Comparison of ENCODE assay signal across 12 cellular contexts in the genomic region with DNA sequence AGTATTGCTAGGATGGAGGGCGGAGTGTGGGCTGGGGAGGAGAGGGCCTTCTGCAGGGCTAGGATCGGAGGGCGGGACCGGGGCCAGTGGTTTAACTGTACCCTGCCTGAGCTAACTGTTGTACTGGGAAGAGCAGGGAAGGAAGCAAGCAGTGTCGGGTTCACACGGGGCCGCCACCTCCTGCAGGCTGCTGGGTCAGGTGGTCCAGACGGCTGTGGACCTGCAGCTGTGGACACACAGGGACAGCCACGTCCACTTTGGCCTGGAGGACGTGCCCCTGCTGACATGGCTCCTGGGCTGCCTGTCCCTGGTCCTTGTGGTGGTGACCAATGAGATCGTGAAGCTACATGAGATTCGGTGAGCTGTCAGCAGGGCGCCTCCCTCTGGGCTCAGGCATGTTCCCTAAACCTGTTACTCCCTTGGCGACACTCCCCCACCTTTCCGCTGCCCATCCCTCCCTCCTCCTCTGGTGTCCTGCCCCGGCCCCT. TPM values are rescaled to one million over a fixed set of nuclear protein-coding genes. Genes with fewer than 3 reads are reported as not detected.
DNase-seq lines count a peak whose midpoint lies in the region; ATAC-seq and TF ChIP-seq lines count a peak whose summit lies in the region.
"Had no signal": no experiment of that assay in that cellular context is flagged by ENCODE, and none has a peak within 500 bp of the region (broad histone marks: within the 10 kb centered on the region; RNA-seq: fewer than 3 reads in every experiment).

No MANE protein-coding gene starts in this region.

- no peak overlapping the region for H3K56ac ChIP-seq in H9 (ENCODE audit: insufficient read length, low read depth, low read length)

- H3K4ac ChIP-seq in H9 (ENCODE audit: low read depth, low read length) (no peak overlapping the region), mesenchymal stem cell (ENCODE audit: low read depth in 1 of 2, low read length in 2 of 2) (no peak overlapping the region)

- no CpG with 5 or more reads among the region's 16 CpGs for WGBS in H9 (ENCODE audit: extremely low coverage, insufficient read length, low lambda C conversion rate)
- 83% methylated on average over 16 of the region's 16 CpGs for WGBS in mesenchymal stem cell

- no peaks in the 10 kb centered on the region for H3K23me2 ChIP-seq in H9 (ENCODE audit: insufficient read length, low read depth, low read length, poor library complexity, severe bottlenecking)

- H3K36me3 ChIP-seq in mesenchymal stem cell (ENCODE audit: control insufficient read depth in 1 of 2, insufficient read depth in 2 of 2, low read depth in 1 of 2, low read length in 2 of 2) = peaks cover 63 to 97% of the 10 kb centered on the region in 2 experiments

- H3K4me2 ChIP-seq in H9 (ENCODE audit: insufficient read depth, insufficient read length, low read length) = no peak overlapping the region
- no peak overlapping the region for H3K4me2 ChIP-seq in mesenchymal stem cell (ENCODE audit: low read length, poor library complexity, severe bottlenecking)

- H3K23ac ChIP-seq in H9 (ENCODE audit: insufficient read length, low read depth, low read length) (no peak overlapping the region), mesenchymal stem cell (ENCODE audit: low read length in 2 of 2) (no peak overlapping the region)

- no peak overlapping the region for H2BK15ac ChIP-seq in H9 (ENCODE audit: low read depth, low read length)
- no peak overlapping the region for H2BK15ac ChIP-seq in mesenchymal stem cell (ENCODE audit: low read depth, poor library complexity, severe bottlenecking)

- no peak; the same call in 2 of the 3 replicates for TF ChIP-seq CTCF in H9 (conservative IDR thresholded peaks at IDR 0.05)

- H3K4me3 Mint-ChIP-seq in H9 = no peak overlapping the region
- H3K4me3 Mint-ChIP-seq: CD4-positive, alpha-beta memory T cell had no signal

- no peak overlapping the region for H2BK5ac ChIP-seq in H9 (ENCODE audit: insufficient read length, low read length)
- no peak overlapping the region for H2BK5ac ChIP-seq in mesenchymal stem cell (ENCODE audit: low read depth, low read length, poor library complexity, severe bottlenecking)

- H3K18ac ChIP-seq in H9 (ENCODE audit: insufficient read length, low read depth, low read length) (no peak overlapping the region), mesenchymal stem cell (ENCODE audit: low read depth in 1 of 2, low read length in 2 of 2) (no peak overlapping the region)

- H3K27me3 Mint-ChIP-seq in H9 (ENCODE audit: low read depth) = no peaks in the 10 kb centered on the region; the same call in 1 of the 2 replicates
- H3K27me3 Mint-ChIP-seq: CD4-positive, alpha-beta memory T cell had no signal

- no peaks in the 10 kb centered on the region for H4K20me1 ChIP-seq in H9 (ENCODE audit: control insufficient read depth, insufficient read depth, insufficient read length)

- no peak overlapping the region for H2BK120ac ChIP-seq in H9 (ENCODE audit: low read depth, low read length, poor library complexity, severe bottlenecking)
- H2BK120ac ChIP-seq in mesenchymal stem cell (ENCODE audit: low read depth, low read length) = no peak overlapping the region

- H2AFZ ChIP-seq in H9 (ENCODE audit: low read length) = no peak overlapping the region
- no peak overlapping the region for H2AFZ ChIP-seq in mesenchymal stem cell (ENCODE audit: low read depth, low read length)

- H3K4me1 ChIP-seq in H9 (ENCODE audit: insufficient read depth, low read length) (no peaks in the 10 kb centered on the region), mesenchymal stem cell (ENCODE audit: control insufficient read depth, insufficient read depth, low read depth, low read length) (peaks cover 5% of the 10 kb centered on the region)

- no peak overlapping the region for H4K5ac ChIP-seq in H9 (ENCODE audit: insufficient read length, low read depth, low read length)

- H3K36me3 Mint-ChIP-seq in H9 (ENCODE audit: insufficient read depth in 1 of 3, low read depth in 3 of 3) = peaks cover 0 to 47% (median 38%) of the 10 kb centered on the region in 3 experiments; a peak in 5 of 7 replicates

- no peak overlapping the region for H3T11ph ChIP-seq in H9 (ENCODE audit: low read length)

- H3K9me3 Mint-ChIP-seq in H9 = no peaks in the 10 kb centered on the region
- H3K9me3 Mint-ChIP-seq: CD4-positive, alpha-beta memory T cell had no signal

- H3K9me3 ChIP-seq in H9 (ENCODE audit: control insufficient read depth, low read depth, low read length) (no peaks in the 10 kb centered on the region), mesenchymal stem cell (ENCODE audit: control insufficient read depth, low read length) (no peaks in the 10 kb centered on the region)

- no peak overlapping the region for H3K9ac ChIP-seq in H9 (ENCODE audit: extremely low read depth, insufficient read length, low read length)
- H3K9ac ChIP-seq in mesenchymal stem cell (ENCODE audit: low read length) = no peak overlapping the region

- H3K14ac ChIP-seq in H9 (ENCODE audit: insufficient read depth, low read length) = no peak overlapping the region
- H3K14ac ChIP-seq in mesenchymal stem cell (ENCODE audit: low read length in 2 of 2) = no peak overlapping the region

- H3K27ac Mint-ChIP-seq in H9 = peak overlapping the region; percentile 34 to 72 (median 40); a peak in 3 of 7 replicates

- H3K27me3 ChIP-seq in H9 (ENCODE audit: insufficient read depth, low read length) (no peaks in the 10 kb centered on the region), mesenchymal stem cell (ENCODE audit: control insufficient read depth in 1 of 2, insufficient read depth in 1 of 2, low read length in 2 of 2) (no peaks in the 10 kb centered on the region)

- no peaks in the 10 kb centered on the region for H3K79me2 ChIP-seq in H9 (ENCODE audit: insufficient read depth, low read length)

- no peak overlapping the region for H2AK5ac ChIP-seq in H9 (ENCODE audit: insufficient read length, low read length)
- H2AK5ac ChIP-seq in mesenchymal stem cell (ENCODE audit: low read length, severe bottlenecking) = no peak overlapping the region

- H3K79me1 ChIP-seq in H9 (ENCODE audit: insufficient read depth, low read depth, low read length, poor library complexity, severe bottlenecking) = no peaks in the 10 kb centered on the region
- H3K79me1 ChIP-seq in mesenchymal stem cell (replicated peaks; ENCODE audit: low read length, poor library complexity, severe bottlenecking) = no peaks in the 10 kb centered on the region

- no peak overlapping the region for H3K4me3 ChIP-seq in mesenchymal stem cell (ENCODE audit: insufficient read depth in 1 of 2, low read depth in 1 of 2, low read length in 2 of 2)

- H4K91ac ChIP-seq in H9 (ENCODE audit: insufficient read length, low read depth, low read length) (no peak overlapping the region), mesenchymal stem cell (ENCODE audit: low read length) (no peak overlapping the region)

- peak; percentile 64 for DNase-seq in H9
- DNase-seq in myocyte (ENCODE audit: low read depth) = peak; percentile 55
- DNase-seq in mesenchymal stem cell = no peak
- DNase-seq in superior temporal gyrus (ENCODE audit: extremely low spot score) = no peak
- DNase-seq: activated T-cell treated with anti-CD3 and anti-CD28 coated beads, Interleukin-2, amount 50 U/mL, for 48 hours; CD4-positive, alpha-beta memory T cell; NCI-H2081; stimulated activated CD8-positive, alpha-beta memory T cell treated with anti-CD3 and anti-CD28 coated beads, Interleukin-4, amount 100 ng/mL, for 48 hours had no signal

- H3K4me1 Mint-ChIP-seq in H9 = no peaks in the 10 kb centered on the region
- H3K4me1 Mint-ChIP-seq: CD4-positive, alpha-beta memory T cell had no signal

- H2BK20ac ChIP-seq in H9 (ENCODE audit: low read depth, low read length, poor library complexity, severe bottlenecking) = no peak overlapping the region

- no peak for ATAC-seq in HG03025 (IDR thresholded peaks at IDR 0.05; ENCODE audit: low FRiP score, unreplicated experiment)

- H4K8ac ChIP-seq in H9 (replicated peaks; ENCODE audit: insufficient read length, low read depth, low read length) = no peak overlapping the region
- no peak overlapping the region for H4K8ac ChIP-seq in mesenchymal stem cell (ENCODE audit: low read length)

- H2BK12ac ChIP-seq in H9 (ENCODE audit: insufficient read length, low read depth, low read length) = no peak overlapping the region
- H2BK12ac ChIP-seq in mesenchymal stem cell (ENCODE audit: low read length in 2 of 2) = no peak overlapping the region

- H3K27ac ChIP-seq in H9 (ENCODE audit: insufficient read length, low read depth, low read length) = no peak overlapping the region
- H3K27ac ChIP-seq in angular gyrus (ENCODE audit: low read depth, low read length) = peak overlapping the region; percentile 55
- no peak overlapping the region for H3K27ac ChIP-seq in mesenchymal stem cell (ENCODE audit: low read length, poor library complexity, severe bottlenecking)
- H3K27ac ChIP-seq: VCaP had no signal

RNA-seq across cellular contexts. Expression of gene CASKIN2, which starts 16.6 kb away (rescaled TPM):
- 35.2 and 37.0 TPM in 2 replicates for total RNA-seq in H9 (2021)
- 14.4 and 16.9 TPM in 2 replicates for total RNA-seq in myocyte
- polyA plus RNA-seq in myocyte (2012) = 13.5 TPM
- 6.3 TPM for polyA plus RNA-seq in mesenchymal stem cell (2013, experiment 1 of 2)
- 6.1 TPM for polyA plus RNA-seq in mesenchymal stem cell (2013, experiment 2 of 2)
- polyA plus RNA-seq: CD4-positive, alpha-beta memory T cell had no signal

RNA-seq across cellular contexts. Expression of gene TSEN54, which starts 17.6 kb away (rescaled TPM):
- total RNA-seq in H9 (2021) = 44.5 and 45.5 TPM in 2 replicates
- total RNA-seq in myocyte = 28.2 and 44.4 TPM in 2 replicates
- 19.9 TPM for polyA plus RNA-seq in myocyte (2012)
- polyA plus RNA-seq in mesenchymal stem cell (2013, experiment 1 of 2) = 8.4 TPM
- polyA plus RNA-seq in mesenchymal stem cell (2013, experiment 2 of 2) = 9.2 TPM

RNA-seq across cellular contexts. Expression of gene LLGL2, which starts 26.7 kb away (rescaled TPM):
- 85.9 and 90.4 TPM in 2 replicates for total RNA-seq in H9 (2021)
- 0.68 and 0.75 TPM in 2 replicates for total RNA-seq in myocyte
- 0.77 TPM for polyA plus RNA-seq in myocyte (2012)
- 3.6 TPM for polyA plus RNA-seq in mesenchymal stem cell (2013, experiment 1 of 2)
- polyA plus RNA-seq in mesenchymal stem cell (2013, experiment 2 of 2) = 3.5 TPM
- total RNA-seq: HT1080 had no signal

RNA-seq across cellular contexts. Expression of gene TMEM94, which starts 42.3 kb away (rescaled TPM):
- total RNA-seq in H9 (2021) (61.4 and 67.9 TPM in 2 replicates), myocyte (73.0 and 80.0 TPM in 2 replicates)
- polyA plus RNA-seq in myocyte (2012) = 48.7 TPM
- 38.5 TPM for polyA plus RNA-seq in mesenchymal stem cell (2013, experiment 1 of 2)
- 37.2 TPM for polyA plus RNA-seq in mesenchymal stem cell (2013, experiment 2 of 2)

Comparison
In these comparisons a context has a peak if more than half of its experiments do, and no peak if none do; other contexts are left out.
1. DNase-seq: peak in H9 (single experiment) and myocyte (single experiment); none in mesenchymal stem cell (single experiment) and superior temporal gyrus (single experiment).
2. RNA of gene LLGL2, which starts 26.7 kb away (total RNA-seq): 85.9 to 90.4 TPM in H9; 0.68 to 0.75 TPM in myocyte; every median in the first group is over 10 times any median in the second.